35 cellular contexts compared by ENCODE assay signal in the genomic region with DNA sequence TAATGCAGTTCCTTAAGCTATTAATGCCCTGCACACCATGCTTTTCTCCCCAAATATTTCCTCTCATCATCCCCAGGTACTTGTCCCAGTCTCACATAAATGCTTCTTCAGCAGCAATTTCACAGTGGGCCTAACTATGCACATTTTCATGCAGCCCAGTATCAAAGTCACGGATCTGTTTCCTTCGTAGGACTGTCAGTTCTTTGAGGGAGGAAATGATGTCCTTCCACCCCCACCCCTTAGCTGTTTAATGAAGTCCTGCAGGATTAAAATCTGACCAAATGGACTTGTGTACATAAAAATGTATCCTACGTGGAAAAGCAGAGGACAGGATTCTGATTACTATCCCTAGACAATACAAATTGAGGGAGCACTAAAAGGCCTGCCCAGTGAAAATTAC.
"Had no signal": no experiment of that assay in that cellular context is flagged by ENCODE, and none has a peak within 500 bp of the region (broad histone marks: within the 10 kb centered on the region; RNA-seq: fewer than 3 reads in every experiment).

No MANE protein-coding gene starts in this region.

- ATAC-seq: activated CD4-positive, alpha-beta T cell treated with anti-CD3 and anti-CD28 coated beads for 36 hours; activated CD4-positive, CD25-positive, alpha-beta regulatory T cell treated with anti-CD3 and anti-CD28 coated beads, Interleukin-2, amount 50 U/mL, for 24 hours; activated CD8-positive, alpha-beta memory T cell treated with anti-CD3 and anti-CD28 coated beads, Interleukin-2, amount 10 ng/mL, durations not matched to agents 7 days and 5 days; activated CD8-positive, alpha-beta T cell treated with anti-CD3 and anti-CD28 coated beads, Interleukin-2, amount 10 ng/mL, durations not matched to agents 7 days and 5 days; activated naive CD8-positive, alpha-beta T cell treated with anti-CD3 and anti-CD28 coated beads, Interleukin-2, amount 50 U/mL, for 24 hours had no signal

- H3K9me3 Mint-ChIP-seq: activated CD4-positive, alpha-beta memory T cell treated with anti-CD3 and anti-CD28 coated beads, Interleukin-2, amount 10 ng/mL, durations not matched to agents 7 days and 5 days; activated CD4-positive, alpha-beta T cell treated with anti-CD3 and anti-CD28 coated beads, Interleukin-2, amount 10 ng/mL, durations not matched to agents 7 days and 5 days; activated naive CD4-positive, alpha-beta T cell treated with anti-CD3 and anti-CD28 coated beads, Interleukin-2, amount 10 ng/mL, durations not matched to agents 7 days and 5 days; activated naive CD4-positive, alpha-beta T cell treated with anti-CD3 and anti-CD28 coated beads, Interleukin-2, amount 50 U/mL, for 24 hours; activated naive CD8-positive, alpha-beta T cell treated with anti-CD3 and anti-CD28 coated beads, Interleukin-2, amount 10 ng/mL, durations not matched to agents 7 days and 5 days; activated naive CD8-positive, alpha-beta T cell treated with anti-CD3 and anti-CD28 coated beads, Interleukin-2, amount 50 U/mL, for 24 hours; activated T-cell treated with anti-CD3 and anti-CD28 coated beads, Interleukin-2, amount 50 U/mL, for 24 hours; activated T-helper 2 cell treated with anti-CD3 and anti-CD28 coated beads, Interferon-gamma antibody, Interleukin-2, Interleukin-4, amounts not matched to agents 10 μg/mL and 5 μg/mL and 100 μg/mL, durations not matched to agents 14 hours and 24 hours and 36 hours; T-helper 1 cell treated with Interleukin-12 subunit alpha and Interleukin-12 subunit beta and Interleukin-4 antibody, amounts not matched to agents 30 μg/mL and 1 μg/mL, for 36 hours; T-helper 2 cell treated with Interferon-gamma antibody and Interleukin-4, amounts not matched to agents 5 μg/mL and 100 μg/mL, for 36 hours had no signal

- H3K4me1 ChIP-seq: ascending aorta had no signal

- H3K4me3 ChIP-seq: ascending aorta, cardiac muscle cell had no signal

- H3K27me3 ChIP-seq: ascending aorta, cardiac muscle cell had no signal

- H3K4me3 Mint-ChIP-seq: activated CD4-positive, alpha-beta memory T cell treated with anti-CD3 and anti-CD28 coated beads, Interleukin-2, amount 10 ng/mL, durations not matched to agents 7 days and 5 days; activated CD4-positive, alpha-beta T cell treated with anti-CD3 and anti-CD28 coated beads for 36 hours; activated CD4-positive, alpha-beta T cell treated with anti-CD3 and anti-CD28 coated beads, Interleukin-2, amount 10 ng/mL, durations not matched to agents 7 days and 5 days; activated CD8-positive, alpha-beta memory T cell treated with anti-CD3 and anti-CD28 coated beads, Interleukin-2, amount 10 ng/mL, durations not matched to agents 7 days and 5 days; activated CD8-positive, alpha-beta T cell treated with anti-CD3 and anti-CD28 coated beads, Interleukin-2, amount 10 ng/mL, durations not matched to agents 7 days and 5 days; activated naive CD4-positive, alpha-beta T cell treated with anti-CD3 and anti-CD28 coated beads, Interleukin-2, amount 10 ng/mL, durations not matched to agents 7 days and 5 days; activated naive CD4-positive, alpha-beta T cell treated with anti-CD3 and anti-CD28 coated beads, Interleukin-2, amount 50 U/mL, for 24 hours; activated naive CD8-positive, alpha-beta T cell; activated naive CD8-positive, alpha-beta T cell treated with anti-CD3 and anti-CD28 coated beads, Interleukin-2, amount 10 ng/mL, durations not matched to agents 7 days and 5 days; activated naive CD8-positive, alpha-beta T cell treated with anti-CD3 and anti-CD28 coated beads, Interleukin-2, amount 50 U/mL, for 24 hours; activated T-cell treated with anti-CD3 and anti-CD28 coated beads, Interleukin-2, amount 50 U/mL, for 24 hours; brain; T-helper 1 cell treated with Interleukin-12 subunit alpha and Interleukin-12 subunit beta and Interleukin-4 antibody, amounts not matched to agents 30 μg/mL and 1 μg/mL, for 36 hours; T-helper 2 cell treated with Interferon-gamma antibody and Interleukin-4, amounts not matched to agents 5 μg/mL and 100 μg/mL, for 36 hours had no signal

- H3K36me3 ChIP-seq: ascending aorta, cardiac muscle cell had no signal

- DNase-seq: activated CD4-positive, alpha-beta memory T cell treated with anti-CD3 and anti-CD28 coated beads, Interleukin-2, amount 10 ng/mL, durations not matched to agents 7 days and 5 days; activated CD4-positive, alpha-beta T cell treated with anti-CD3 and anti-CD28 coated beads for 1 hour; activated CD4-positive, alpha-beta T cell treated with anti-CD3 and anti-CD28 coated beads for 36 hours; activated CD4-positive, alpha-beta T cell treated with anti-CD3 and anti-CD28 coated beads for 48 hours; activated CD4-positive, alpha-beta T cell treated with anti-CD3 and anti-CD28 coated beads, Interleukin-2, amount 10 ng/mL, durations not matched to agents 7 days and 5 days; activated CD4-positive, alpha-beta T cell treated with anti-CD3 and anti-CD28 coated beads, Interleukin-2, amount 50 U/mL, for 48 hours; activated CD4-positive, CD25-positive, alpha-beta regulatory T cell; activated CD8-positive, alpha-beta memory T cell treated with anti-CD3 and anti-CD28 coated beads for 24 hours; activated CD8-positive, alpha-beta memory T cell treated with anti-CD3 and anti-CD28 coated beads, Interleukin-2, amount 10 ng/mL, durations not matched to agents 7 days and 5 days; activated CD8-positive, alpha-beta memory T cell treated with anti-CD3 and anti-CD28 coated beads, Interleukin-2, amount 50 U/mL, for 48 hours; activated CD8-positive, alpha-beta T cell treated with anti-CD3 and anti-CD28 coated beads, Interleukin-2, amount 10 ng/mL, durations not matched to agents 7 days and 5 days; activated effector memory CD4-positive, alpha-beta T cell treated with Interleukin-2 at 50 U/mL for 16 hours; activated gamma-delta T cell; activated naive CD4-positive, alpha-beta T cell treated with anti-CD3 and anti-CD28 coated beads, Interleukin-2, amount 10 ng/mL, durations not matched to agents 7 days and 5 days; activated naive CD4-positive, alpha-beta T cell treated with Interleukin-2 at 50 U/mL for 16 hours; activated naive CD8-positive, alpha-beta T cell treated with anti-CD3 and anti-CD28 coated beads, Interleukin-2, amount 10 ng/mL, durations not matched to agents 7 days and 5 days; activated naive CD8-positive, alpha-beta T cell treated with anti-CD3 and anti-CD28 coated beads, Interleukin-2, amount 50 U/mL, for 24 hours; activated T-cell treated with anti-CD3 and anti-CD28 coated beads, Interleukin-2, amount 50 U/mL, for 24 hours; activated T-cell treated with anti-CD3 and anti-CD28 coated beads, Interleukin-2, amount 50 U/mL, for 48 hours; amygdala; anterior cingulate cortex; central memory CD4-positive, alpha-beta T cell; T-helper 1 cell; T-helper 2 cell; T-helper 9 cell had no signal

- H3K27me3 Mint-ChIP-seq: activated CD4-positive, alpha-beta T cell treated with anti-CD3 and anti-CD28 coated beads, Interleukin-2, amount 10 ng/mL, durations not matched to agents 7 days and 5 days had no signal

- H3K9me3 ChIP-seq: ascending aorta had no signal

- H3K27ac Mint-ChIP-seq: activated CD4-positive, alpha-beta memory T cell treated with anti-CD3 and anti-CD28 coated beads, Interleukin-2, amount 10 ng/mL, durations not matched to agents 7 days and 5 days; activated CD4-positive, alpha-beta T cell treated with anti-CD3 and anti-CD28 coated beads for 36 hours; activated CD4-positive, alpha-beta T cell treated with anti-CD3 and anti-CD28 coated beads, Interleukin-2, amount 10 ng/mL, durations not matched to agents 7 days and 5 days; activated CD8-positive, alpha-beta memory T cell treated with anti-CD3 and anti-CD28 coated beads, Interleukin-2, amount 10 ng/mL, durations not matched to agents 7 days and 5 days; activated CD8-positive, alpha-beta T cell treated with anti-CD3 and anti-CD28 coated beads, Interleukin-2, amount 10 ng/mL, durations not matched to agents 7 days and 5 days; activated naive CD4-positive, alpha-beta T cell treated with anti-CD3 and anti-CD28 coated beads, Interleukin-2, amount 10 ng/mL, durations not matched to agents 7 days and 5 days; activated naive CD4-positive, alpha-beta T cell treated with anti-CD3 and anti-CD28 coated beads, Interleukin-2, amount 50 U/mL, for 24 hours; activated naive CD8-positive, alpha-beta T cell; activated naive CD8-positive, alpha-beta T cell treated with anti-CD3 and anti-CD28 coated beads, Interleukin-2, amount 10 ng/mL, durations not matched to agents 7 days and 5 days; activated naive CD8-positive, alpha-beta T cell treated with anti-CD3 and anti-CD28 coated beads, Interleukin-2, amount 50 U/mL, for 24 hours; activated T-cell treated with anti-CD3 and anti-CD28 coated beads, Interleukin-2, amount 50 U/mL, for 24 hours; activated T-helper 2 cell treated with anti-CD3 and anti-CD28 coated beads, Interferon-gamma antibody, Interleukin-2, Interleukin-4, amounts not matched to agents 10 μg/mL and 5 μg/mL and 100 μg/mL, durations not matched to agents 14 hours and 24 hours and 36 hours; brain; T-helper 1 cell treated with Interleukin-12 subunit alpha and Interleukin-12 subunit beta and Interleukin-4 antibody, amounts not matched to agents 30 μg/mL and 1 μg/mL, for 36 hours; T-helper 2 cell treated with Interferon-gamma antibody and Interleukin-4, amounts not matched to agents 5 μg/mL and 100 μg/mL, for 36 hours had no signal

- H3K27ac ChIP-seq: ascending aorta, cardiac muscle cell, VCaP had no signal

- H3K36me3 Mint-ChIP-seq: activated CD8-positive, alpha-beta memory T cell treated with anti-CD3 and anti-CD28 coated beads, Interleukin-2, amount 10 ng/mL, durations not matched to agents 7 days and 5 days; activated naive CD4-positive, alpha-beta T cell treated with anti-CD3 and anti-CD28 coated beads, Interleukin-2, amount 10 ng/mL, durations not matched to agents 7 days and 5 days; activated naive CD4-positive, alpha-beta T cell treated with anti-CD3 and anti-CD28 coated beads, Interleukin-2, amount 50 U/mL, for 24 hours; activated naive CD8-positive, alpha-beta T cell; activated naive CD8-positive, alpha-beta T cell treated with anti-CD3 and anti-CD28 coated beads, Interleukin-2, amount 10 ng/mL, durations not matched to agents 7 days and 5 days; brain had no signal

- H3K4me1 Mint-ChIP-seq: activated CD4-positive, alpha-beta memory T cell treated with anti-CD3 and anti-CD28 coated beads, Interleukin-2, amount 10 ng/mL, durations not matched to agents 7 days and 5 days; activated CD4-positive, alpha-beta T cell treated with anti-CD3 and anti-CD28 coated beads for 36 hours; activated CD4-positive, alpha-beta T cell treated with anti-CD3 and anti-CD28 coated beads, Interleukin-2, amount 10 ng/mL, durations not matched to agents 7 days and 5 days; activated CD8-positive, alpha-beta memory T cell treated with anti-CD3 and anti-CD28 coated beads, Interleukin-2, amount 10 ng/mL, durations not matched to agents 7 days and 5 days; activated naive CD4-positive, alpha-beta T cell treated with anti-CD3 and anti-CD28 coated beads, Interleukin-2, amount 10 ng/mL, durations not matched to agents 7 days and 5 days; activated naive CD4-positive, alpha-beta T cell treated with anti-CD3 and anti-CD28 coated beads, Interleukin-2, amount 50 U/mL, for 24 hours; activated naive CD8-positive, alpha-beta T cell treated with anti-CD3 and anti-CD28 coated beads, Interleukin-2, amount 10 ng/mL, durations not matched to agents 7 days and 5 days; activated naive CD8-positive, alpha-beta T cell treated with anti-CD3 and anti-CD28 coated beads, Interleukin-2, amount 50 U/mL, for 24 hours; brain had no signal
